In the genomic region with DNA sequence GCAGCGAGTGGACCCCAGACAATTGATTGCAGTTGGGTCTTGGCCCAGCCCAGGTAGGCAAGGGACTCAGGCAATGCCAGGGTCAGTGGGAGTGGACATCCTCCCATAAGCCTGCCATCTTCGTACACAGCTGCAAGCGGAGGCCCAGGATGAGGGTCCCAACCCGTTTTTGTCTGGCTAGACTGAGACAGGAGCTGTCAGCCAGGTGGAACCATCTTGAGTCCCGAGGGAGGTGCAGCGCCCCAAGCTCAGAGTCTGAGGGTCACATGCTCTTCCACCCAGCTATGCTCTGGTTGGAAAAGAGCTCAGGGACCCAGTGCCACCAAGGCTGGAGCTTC, we compare ENCODE assay signal across 10 cellular contexts. TPM values are rescaled to one million over a fixed set of nuclear protein-coding genes. Genes with fewer than 3 reads are reported as not detected.
DNase-seq lines count a peak whose midpoint lies in the region; ATAC-seq and TF ChIP-seq lines count a peak whose summit lies in the region.
"Had no signal": no experiment of that assay in that cellular context is flagged by ENCODE, and none has a peak within 500 bp of the region (broad histone marks: within the 10 kb centered on the region; RNA-seq: fewer than 3 reads in every experiment).

No MANE protein-coding gene starts in this region.

- H3K36me3 ChIP-seq in DOHH2 (ENCODE audit: control insufficient read depth, low read length) (no peaks in the 10 kb centered on the region), endocrine pancreas (ENCODE audit: control insufficient read depth, insufficient read depth, low read length) (no peaks in the 10 kb centered on the region), psoas muscle (ENCODE audit: insufficient read depth in 1 of 2, low read depth in 1 of 2) (no peaks in the 10 kb centered on the region)

- peaks cover 12% of the 10 kb centered on the region for H3K4me1 ChIP-seq in DOHH2 (ENCODE audit: control insufficient read depth, low read length)
- no peaks in the 10 kb centered on the region for H3K4me1 ChIP-seq in endocrine pancreas (ENCODE audit: control insufficient read depth, insufficient read depth, low read length)
- peaks cover 19% of the 10 kb centered on the region for H3K4me1 ChIP-seq in psoas muscle

- H3K27me3 ChIP-seq in DOHH2 (ENCODE audit: control insufficient read depth, low read length): no peaks in the 10 kb centered on the region
- no peaks in the 10 kb centered on the region for H3K27me3 ChIP-seq in endocrine pancreas (ENCODE audit: control insufficient read depth, insufficient read depth, low read length)
- H3K27me3 ChIP-seq in psoas muscle (ENCODE audit: insufficient read depth in 3 of 3, low read length in 2 of 3): no peaks in the 10 kb centered on the region

- H3K36me3 Mint-ChIP-seq in Calu3 (ENCODE audit: insufficient read depth, unreplicated experiment): peaks cover 5% of the 10 kb centered on the region
- H3K36me3 Mint-ChIP-seq: T-cell had no signal

- H3K4me3 Mint-ChIP-seq in Calu3 (ENCODE audit: low read depth, unreplicated experiment): no peak overlapping the region
- H3K4me3 Mint-ChIP-seq: T-cell had no signal

- no peak for TF ChIP-seq CTCF in DOHH2 (IDR thresholded peaks at IDR 0.05; ENCODE audit: low read depth, low read length, poor library complexity, severe bottlenecking)
- no peak for TF ChIP-seq CTCF in psoas muscle (IDR thresholded peaks at IDR 0.05)
- no peak for TF ChIP-seq CTCF in omental fat pad (IDR thresholded peaks at IDR 0.05)
- no peak for TF ChIP-seq CTCF in Calu3 (IDR thresholded peaks at IDR 0.05; ENCODE audit: unreplicated experiment)

- no peaks in the 10 kb centered on the region for H3F3A ChIP-seq in DOHH2 (ENCODE audit: control insufficient read depth, insufficient read depth)

- H3K9me3 ChIP-seq in DOHH2 (ENCODE audit: control insufficient read depth, insufficient read depth, low read length) (no peaks in the 10 kb centered on the region), endocrine pancreas (ENCODE audit: control insufficient read depth, low read length) (no peaks in the 10 kb centered on the region), psoas muscle (no peaks in the 10 kb centered on the region)

- no peaks in the 10 kb centered on the region for H3K9me3 Mint-ChIP-seq in Calu3 (ENCODE audit: low read depth, unreplicated experiment)
- H3K9me3 Mint-ChIP-seq: T-cell had no signal

- no TSS peak for BruUV-seq in Calu3 (replicated peaks; lab: Mats Ljungman, UMichigan)

- H3K79me2 ChIP-seq in DOHH2 (ENCODE audit: control insufficient read depth, low read length): no peaks in the 10 kb centered on the region

- H3K4me3 ChIP-seq in DOHH2 (ENCODE audit: low read length) (peak overlapping the region; percentile 52), endocrine pancreas (ENCODE audit: control insufficient read depth, insufficient read depth, low read length) (no peak overlapping the region), psoas muscle (peak overlapping the region; percentile 19)

- H3K27ac ChIP-seq in DOHH2 (ENCODE audit: low read depth, low read length) (no peak overlapping the region), psoas muscle (peak overlapping the region; percentile 78)

- no peaks in the 10 kb centered on the region for H3K27me3 Mint-ChIP-seq in Calu3 (ENCODE audit: unreplicated experiment)
- H3K27me3 Mint-ChIP-seq: T-cell had no signal

- CTCF ChIA-PET in Calu3 (lab: Charles Lee): interaction anchor here (0.7 to 1.2 kb wide), 7 partner anchors 21 to 212 kb away, joined by 3 to 8 read pairs (median 4); a partner anchor contains a TSS

- ATAC-seq in HG03175 (IDR thresholded peaks at IDR 0.05; ENCODE audit: unreplicated experiment) (peak; percentile 24), psoas muscle (no peak), omental fat pad (ENCODE audit: low FRiP score) (no peak)

- H3K27ac Mint-ChIP-seq in Calu3 (ENCODE audit: unreplicated experiment): no peak overlapping the region
- H3K27ac Mint-ChIP-seq: T-cell had no signal

- 50 to 67% (median 62%) methylated on average over 6 of the region's 6 CpGs for WGBS in psoas muscle, 3 donors

- peak overlapping the region; percentile 71 for H3K4me2 ChIP-seq in DOHH2 (ENCODE audit: low read length)

- peak overlapping the region; percentile 23 for H3K9ac ChIP-seq in endocrine pancreas (ENCODE audit: control insufficient read depth, insufficient read depth, low read length)

- intact Hi-C loops in psoas muscle (cut with DNase I): loop anchor here in 1 of 2 donors (5.0 kb wide), 1 partner anchor 52 kb away; a partner anchor contains a TSS
- intact Hi-C loops in Calu3 (cut with micrococcal nuclease; ENCODE audit: unreplicated experiment): no loop called here

- H3K4me1 Mint-ChIP-seq in Calu3 (ENCODE audit: low read depth, unreplicated experiment): no peaks in the 10 kb centered on the region

- DNase-seq in psoas muscle (no peak), omental fat pad (ENCODE audit: low spot score) (no peak), midbrain (lab: John Stamatoyannopoulos, UW) (no peak), T-helper 9 cell (no peak), Calu3 (no peak)
- DNase-seq: NCI-H1436 treated with DMSO at 0.1 percent for 48 hours had no signal

- no peaks in the 10 kb centered on the region for H3K9me2 ChIP-seq in DOHH2 (replicated peaks; ENCODE audit: control insufficient read depth, low read length)

- H4K20me1 ChIP-seq in DOHH2 (ENCODE audit: control insufficient read depth, insufficient read depth, low read depth, low read length): no peaks in the 10 kb centered on the region

RNA-seq across cellular contexts. Expression of a gene that starts 22.6 kb away (rescaled TPM):
- total RNA-seq in psoas muscle: 10 to 100 TPM; 14.0 to 27.8 (median 21.3) TPM
- polyA plus RNA-seq in psoas muscle: 10 to 100 TPM; 22.5 to 36.8 (median 24.1) TPM
- total RNA-seq in omental fat pad: 10 to 100 TPM; 35.8 to 77.9 (median 73.3) TPM
- total RNA-seq in Calu3 (2022): 87.0 and 105 TPM in 2 replicates

RNA-seq across cellular contexts. Expression of a gene that starts 53.9 kb away (rescaled TPM):
- total RNA-seq in psoas muscle (1 to 10 TPM; 5.9 to 8.6 (median 7.5) TPM), omental fat pad (10 to 100 TPM; 18.9 to 60.2 (median 39.9) TPM), Calu3 (2022) (23.1 and 26.9 TPM in 2 replicates)
- polyA plus RNA-seq in psoas muscle: 1 to 10 TPM; 5.9 to 7.0 (median 6.0) TPM
